7 cellular contexts compared by ENCODE assay signal in genomic region chr1:84253891-84254290, GRCh38. TPM values are rescaled to one million over a fixed set of nuclear protein-coding genes. Genes with fewer than 3 reads are reported as not detected.
DNase-seq lines count a peak whose midpoint lies in the region; ATAC-seq and TF ChIP-seq lines count a peak whose summit lies in the region.

No MANE protein-coding gene starts in this region.

- H3K9me3 ChIP-seq in thyroid gland, result no peaks in the 10 kb centered on the region

- H3K36me3 ChIP-seq in thyroid gland, result no peaks in the 10 kb centered on the region

- peaks cover 22 to 38% of the 10 kb centered on the region in 2 donors for H3K4me1 ChIP-seq in thyroid gland

- DNase-seq in LoVo (ENCODE audit: low spot score) (peak; percentile 92), astrocyte of the cerebellum (ENCODE audit: low read depth) (peak; percentile 69), iPS-NIHi11 (ENCODE audit: low spot score) (peak; percentile 16), thyroid gland (peak; percentile 97), activated gamma-delta T cell treated with Interleukin-2 at 50 U/mL for 16 hours (no peak)
- DNase-seq in activated CD4-positive, alpha-beta T cell treated with anti-CD3 and anti-CD28 coated beads, Interleukin-2, amount 50 U/mL, for 4 hours, result no peak

- TF ChIP-seq CTCF in astrocyte of the cerebellum (IDR thresholded peaks at IDR 0.05; ENCODE audit: low read depth, low read length, missing control alignments) (no peak), thyroid gland (IDR thresholded peaks at IDR 0.05) (no peak)

- no peak for ATAC-seq in HG03039 (IDR thresholded peaks at IDR 0.05; ENCODE audit: unreplicated experiment)

- 20 to 57% methylated on average over 4 of the region's 4 CpGs for WGBS in thyroid gland, 2 donors

- peak in 1 of 2 donors; percentile 46 for TF ChIP-seq POLR2A in thyroid gland (IDR thresholded peaks at IDR 0.05)

- H3K27me3 ChIP-seq in thyroid gland, result no peaks in the 10 kb centered on the region

- intact Hi-C loops in thyroid gland (cut with DNase I), result no loop called here

- peak overlapping the region; percentile 69 to 88 (median 87) for H3K27ac ChIP-seq in thyroid gland

- no peak overlapping the region for H3K4me3 ChIP-seq in astrocyte of the cerebellum (ENCODE audit: low read depth, low read length)
- no peak overlapping the region for H3K4me3 ChIP-seq in thyroid gland (replicated peaks in 1 of 3)

- in situ Hi-C loops in astrocyte of the cerebellum (cut with HindIII; ENCODE audit: low sequenced_read_pairs), result no loop called here

RNA-seq across cellular contexts. Expression of gene SAMD13, which starts 47.6 kb away (rescaled TPM):
- 1 to 10 TPM; 5.6 to 9.5 (median 5.9) TPM for total RNA-seq in thyroid gland

Comparison
In these comparisons a context has a peak if more than half of its experiments do, and no peak if none do; other contexts are left out.
1. DNase-seq: peak in LoVo (single experiment), astrocyte of the cerebellum (single experiment), iPS-NIHi11 (single experiment) and thyroid gland (2 of 2); none in activated gamma-delta T cell treated with Interleukin-2 at 50 U/mL for 16 hours (single experiment) and activated CD4-positive, alpha-beta T cell treated with anti-CD3 and anti-CD28 coated beads, Interleukin-2, amount 50 U/mL, for 4 hours (0 of 2).